8 cellular contexts compared by ENCODE assay signal in the genomic region with DNA sequence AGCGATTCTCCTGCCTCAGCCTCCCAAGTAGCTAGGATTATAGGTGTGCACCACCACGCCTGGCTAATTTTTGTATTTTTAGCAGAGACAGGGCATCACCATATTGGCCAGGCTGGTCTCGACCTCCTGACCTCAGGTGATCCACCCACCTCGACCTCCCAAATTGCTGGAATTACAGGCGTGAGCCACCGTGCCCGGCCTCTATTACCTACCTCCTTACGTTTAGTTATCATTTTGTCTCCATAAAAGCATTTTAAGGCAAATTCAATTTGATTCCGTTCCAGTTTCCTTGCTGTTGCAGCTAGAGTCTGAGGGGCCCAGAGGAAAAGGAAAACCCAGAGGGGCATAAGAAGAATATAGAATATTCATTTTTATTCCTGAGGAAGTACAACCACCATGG. TPM values are rescaled to one million over a fixed set of nuclear protein-coding genes. Genes with fewer than 3 reads are reported as not detected.
DNase-seq lines count a peak whose midpoint lies in the region; ATAC-seq, FAIRE-seq and TF ChIP-seq lines count a peak whose summit lies in the region.

No MANE protein-coding gene starts in this region.

- TF ChIP-seq POLR2A in A549 (IDR thresholded peaks at IDR 0.05; ENCODE audit: low read length): no peak
- TF ChIP-seq POLR2A in IMR-90 (IDR thresholded peaks at IDR 0.05; ENCODE audit: low read depth, low read length): no peak

- BruUV-seq in IMR-90 (replicated peaks; lab: Mats Ljungman, UMichigan): no TSS peak

- H3K27me3 Mint-ChIP-seq in central memory CD8-positive, alpha-beta T cell: no peaks in the 10 kb centered on the region

- no peak overlapping the region; the same call in 1 of the 2 replicates for H2AK5ac ChIP-seq in IMR-90 (ENCODE audit: low read depth, low read length)

- H3K4me3 ChIP-seq in A549 (peak overlapping the region; percentile 29), IMR-90 (ENCODE audit: insufficient read depth, low read depth, low read length) (peak overlapping the region; percentile 48; the same call in 1 of the 2 replicates), muscle layer of duodenum (ENCODE audit: low read depth in 1 of 2, low read length in 2 of 2) (peak overlapping the region; percentile 83 to 95)

- H3K9me1 ChIP-seq in IMR-90 (ENCODE audit: insufficient read depth, low read length): no peaks in the 10 kb centered on the region; the same call in none of the 2 replicates

- peak overlapping the region; percentile 61; the same call in 1 of the 2 replicates for H3K23ac ChIP-seq in IMR-90 (ENCODE audit: low read depth, low read length)

- in situ Hi-C loops in IMR-90 (cut with MboI; ENCODE audit: low sequenced_read_pairs): loop anchor here (25.0 kb wide), 1 partner anchor 1077 kb away; a partner anchor contains a TSS

- H3K36me3 ChIP-seq in IMR-90 (ENCODE audit: control insufficient read depth, insufficient read depth, low read length) (0 out of 2 replicates have a peak, but pooled peaks cover 2% of the 10 kb centered on the region), muscle layer of duodenum (ENCODE audit: control insufficient read depth in 1 of 2, insufficient read depth in 2 of 2, low read length in 2 of 2) (no peaks in the 10 kb centered on the region)

- peak overlapping the region; percentile 92 to 100 for H4K8ac ChIP-seq in IMR-90 (ENCODE audit: low read depth in 2 of 2, low read length in 2 of 2)

- H3K9me3 Mint-ChIP-seq in central memory CD8-positive, alpha-beta T cell: no peaks in the 10 kb centered on the region

- WGBS in A549 (ENCODE audit: missing lambda C conversion rate): 74% methylated on average over 8 of the region's 9 CpGs
- 62% methylated on average over 4 of the region's 9 CpGs; no CpG with 5 or more reads in 1 of the 2 experiments for WGBS in IMR-90 (ENCODE audit: extremely low coverage in 2 of 2, insufficient read length in 1 of 2), 2 experiments

- H3K79me1 ChIP-seq in IMR-90 (ENCODE audit: low read depth in 1 of 2, low read length in 2 of 2): peaks cover 16 to 34% of the 10 kb centered on the region in 2 experiments

- H3K27me3 ChIP-seq in IMR-90 (ENCODE audit: control insufficient read depth, insufficient read depth, low read length) (no peaks in the 10 kb centered on the region), muscle layer of duodenum (ENCODE audit: low read depth, low read length) (no peaks in the 10 kb centered on the region)

- H2BK5ac ChIP-seq in IMR-90 (ENCODE audit: low read depth, low read length, poor library complexity, severe bottlenecking): peak overlapping the region; percentile 89

- CTCF ChIA-PET in A549 (lab: Yijun Ruan, JAX): interaction anchor here (0.9 to 3.7 kb wide), 4 partner anchors 9 to 15 kb away, joined by 3 to 11 read pairs (median 5); no protein-coding TSS in a partner anchor
- CTCF ChIA-PET in IMR-90 (lab: Yijun Ruan, JAX): no interaction called here

- H3K27ac ChIP-seq in A549: peak overlapping the region; percentile 53 to 75
- no peak overlapping the region for H3K27ac ChIP-seq in IMR-90 (ENCODE audit: insufficient read depth, low read length)
- peak overlapping the region; percentile 69 for H3K27ac ChIP-seq in muscle layer of duodenum (ENCODE audit: low read length)

- peak overlapping the region; percentile 70; the same call in 1 of the 2 replicates for H3K4ac ChIP-seq in IMR-90 (ENCODE audit: low read depth, low read length)

- no peak overlapping the region for H2BK20ac ChIP-seq in IMR-90 (ENCODE audit: low read depth, low read length)

- peak overlapping the region; percentile 36; the same call in 1 of the 2 replicates for H3K9ac ChIP-seq in IMR-90 (ENCODE audit: low read depth, low read length)

- H2BK120ac ChIP-seq in IMR-90 (ENCODE audit: low read depth, low read length): peak overlapping the region; percentile 69; the same call in 1 of the 2 replicates

- DNase-seq in A549 (ENCODE audit: low read depth in 1 of 2, low spot score in 1 of 2): no peak
- DNase-seq in IMR-90: no peak
- DNase-seq in central memory CD8-positive, alpha-beta T cell (ENCODE audit: low spot score in 2 of 2): no peak
- DNase-seq in NCI-H2029 (lab: John Stamatoyannopoulos, UW): no peak
- no peak for DNase-seq in EL
- DNase-seq in NCI-H524 treated with DMSO at 0.1 percent for 48 hours (lab: John Stamatoyannopoulos, UW): no peak
- no peak for DNase-seq in islet precursor cell

- H4K20me1 ChIP-seq in IMR-90 (ENCODE audit: insufficient read depth, low read length): no peaks in the 10 kb centered on the region

- peak overlapping the region; percentile 64 for H3K4me2 ChIP-seq in A549
- H3K4me2 ChIP-seq in IMR-90 (ENCODE audit: low read depth, low read length): peak overlapping the region; percentile 93

- H3K4me1 Mint-ChIP-seq in central memory CD8-positive, alpha-beta T cell: peaks cover 39% of the 10 kb centered on the region

- no peak for TF ChIP-seq EP300 in A549 (IDR thresholded peaks at IDR 0.05)

- H3K36me3 Mint-ChIP-seq in central memory CD8-positive, alpha-beta T cell (ENCODE audit: insufficient read depth): peaks cover 14% of the 10 kb centered on the region

- TF ChIP-seq RAD21 in A549 (conservative IDR thresholded peaks at IDR 0.05 in 1 of 2, IDR thresholded peaks at IDR 0.05 in 1 of 2) (no peak), IMR-90 (IDR thresholded peaks at IDR 0.05; ENCODE audit: low read length) (no peak)

- intact Hi-C loops in IMR-90 (cut with micrococcal nuclease): no loop called here

- FAIRE-seq in A549 (lab: Jason Lieb, UNC): no peak

- H3K14ac ChIP-seq in IMR-90 (replicated peaks; ENCODE audit: low read depth, low read length): peak overlapping the region; percentile 80; the same call in 1 of the 2 replicates

- H4K91ac ChIP-seq in IMR-90 (ENCODE audit: insufficient read depth, low read depth, low read length): peak overlapping the region; percentile 26; the same call in 1 of the 2 replicates

- 0 out of 2 replicates have a peak overlapping the region, but pooled peaks have one; percentile 50 for H3K56ac ChIP-seq in IMR-90 (ENCODE audit: extremely low read depth, insufficient read depth, low read length)

- H4K5ac ChIP-seq in IMR-90 (ENCODE audit: low read depth, low read length): peak overlapping the region; percentile 95

- H2AFZ ChIP-seq in IMR-90 (replicated peaks; ENCODE audit: low read length, poor library complexity): peak overlapping the region; percentile 92

- dilution Hi-C loops in IMR-90 (cut with HindIII; ENCODE audit: low sequenced_read_pairs, unreplicated experiment): no loop called here

- no peak for TF ChIP-seq CTCF in A549 (IDR thresholded peaks at IDR 0.05)
- TF ChIP-seq CTCF in IMR-90 (conservative IDR thresholded peaks at IDR 0.05; ENCODE audit: low read depth, low read length): no peak

- H3K9me3 ChIP-seq in A549 (no peaks in the 10 kb centered on the region), IMR-90 (ENCODE audit: control insufficient read depth, insufficient read depth, low read length) (no peaks in the 10 kb centered on the region), muscle layer of duodenum (ENCODE audit: control insufficient read depth in 1 of 2, low read length in 2 of 2) (no peaks in the 10 kb centered on the region)

- POLR2A ChIA-PET in A549 (lab: Yijun Ruan, JAX): interaction anchor here (1.0 kb wide), 1 partner anchor 166 kb away, joined by 4 read pairs; a partner anchor contains a TSS
- POLR2A ChIA-PET in IMR-90 (lab: Charles Lee; ENCODE audit: unreplicated experiment): no interaction called here

- H2BK15ac ChIP-seq in IMR-90 (ENCODE audit: low read depth, low read length): 0 out of 3 replicates have a peak overlapping the region, but pooled peaks have one; percentile 52

- peak overlapping the region; percentile 98 for H3K27ac Mint-ChIP-seq in central memory CD8-positive, alpha-beta T cell (ENCODE audit: low read depth)

- ATAC-seq in A549 (no peak), IMR-90 (ENCODE audit: low read depth) (no peak)
- no peak for ATAC-seq in central memory CD8-positive, alpha-beta T cell (replicated peaks; ENCODE audit: extremely low read depth, poor library complexity, severe bottlenecking)

- peak overlapping the region; percentile 99 for H3K4me3 Mint-ChIP-seq in central memory CD8-positive, alpha-beta T cell

- no peak overlapping the region for H2AK9ac ChIP-seq in IMR-90 (replicated peaks; ENCODE audit: low read depth, low read length, poor library complexity)

- H3K18ac ChIP-seq in IMR-90 (ENCODE audit: low read depth, low read length): peak overlapping the region; percentile 62; the same call in 1 of the 2 replicates

- H3K4me1 ChIP-seq in A549: peaks cover 15% of the 10 kb centered on the region; the same call in 2 of the 3 replicates
- H3K4me1 ChIP-seq in IMR-90 (ENCODE audit: control insufficient read depth, insufficient read depth, low read length): peaks cover 5% of the 10 kb centered on the region
- H3K4me1 ChIP-seq in muscle layer of duodenum (ENCODE audit: control insufficient read depth in 1 of 2, insufficient read depth in 2 of 2, low read length in 2 of 2): peaks cover 6 to 26% of the 10 kb centered on the region in 2 donors

TF ChIP-seq in A549, 52 proteins besides CTCF, POLR2A, EP300 and RAD21 (continues in another document):
- TF ChIP-seq ESRRA (IDR thresholded peaks at IDR 0.05; ENCODE audit: borderline replicate concordance, low read length) (no peak), HOXB5 (CRISPR knock-in tag; IDR thresholded peaks at IDR 0.05) (no peak), TFCP2L1 (CRISPR knock-in tag; IDR thresholded peaks at IDR 0.05) (no peak)

TF ChIP-seq in IMR-90, 13 proteins besides CTCF, POLR2A, EP300 and RAD21:
- TF ChIP-seq RFX5 (IDR thresholded peaks at IDR 0.05; ENCODE audit: low read depth, low read length): no peak
- TF ChIP-seq, protein P1, sequence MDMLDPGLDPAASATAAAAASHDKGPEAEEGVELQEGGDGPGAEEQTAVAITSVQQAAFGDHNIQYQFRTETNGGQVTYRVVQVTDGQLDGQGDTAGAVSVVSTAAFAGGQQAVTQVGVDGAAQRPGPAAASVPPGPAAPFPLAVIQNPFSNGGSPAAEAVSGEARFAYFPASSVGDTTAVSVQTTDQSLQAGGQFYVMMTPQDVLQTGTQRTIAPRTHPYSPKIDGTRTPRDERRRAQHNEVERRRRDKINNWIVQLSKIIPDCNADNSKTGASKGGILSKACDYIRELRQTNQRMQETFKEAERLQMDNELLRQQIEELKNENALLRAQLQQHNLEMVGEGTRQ (IDR thresholded peaks at IDR 0.05; ENCODE audit: low read depth, low read length): no peak
- no peak for TF ChIP-seq MAZ (IDR thresholded peaks at IDR 0.05; ENCODE audit: borderline replicate concordance, low read depth, low read length)
- TF ChIP-seq CHD1 (IDR thresholded peaks at IDR 0.05; ENCODE audit: low read depth, low read length): no peak

RNA-seq across cellular contexts. Expression of a gene that starts 0.6 kb away (rescaled TPM):
- polyA plus RNA-seq in A549 (2011; rRNA removed) (188 and 189 TPM in 2 replicates), A549 (2017; fragmentation: RNase III; extraction: RNeasy Plus Mini Kit Qiagen cat#74134 plus additional on column Dnase treatment) (46.0 to 56.2 TPM (median 46.9 TPM) in 3 replicates), IMR-90 (2012; rRNA removed) (20.0 and 20.2 TPM in 2 replicates)
- polyA plus RNA-seq in A549 (2012; cell fraction: cytosol; rRNA removed): 45.2 and 54.7 TPM in 2 replicates
- polyA plus RNA-seq in A549 (2012; cell fraction: nucleus; rRNA removed): 39.2 and 71.2 TPM in 2 replicates
- 54.8 and 67.1 TPM in 2 replicates for polyA minus RNA-seq in A549 (2011; rRNA and poly(A)+ RNA removed)
- 28.1 and 31.9 TPM in 2 replicates for total RNA-seq in IMR-90 (2012; rRNA removed)
- polyA plus RNA-seq in IMR-90 (2012; cell fraction: cytosol; rRNA removed): 6.0 and 18.7 TPM in 2 replicates
- polyA plus RNA-seq in IMR-90 (2012; cell fraction: nucleus; rRNA removed; ENCODE audit: low replicate concordance): 5.3 and 41.9 TPM in 2 replicates

Comparison
In these comparisons a context has a peak if more than half of its experiments do, and no peak if none do; other contexts are left out.
1. H3K4me3 ChIP-seq: peak in every context shown above with its lines; median percentile 89 in muscle layer of duodenum; 48 in IMR-90; 29 in A549.